8 cellular contexts compared by ENCODE assay signal in genomic region chr1:10528066-10529014, GRCh38. TPM values are rescaled to one million over a fixed set of nuclear protein-coding genes. Genes with fewer than 3 reads are reported as not detected.
DNase-seq lines count a peak whose midpoint lies in the region; ATAC-seq and TF ChIP-seq lines count a peak whose summit lies in the region.

No MANE protein-coding gene starts in this region.

- H3K4me3 Mint-ChIP-seq in stimulated activated naive B cell treated with anti-CD40 and anti-IgM and Interleukin-4, amounts not matched to agents 10 μg/mL and 1 μg/mL and 100 μg/mL, for 72 hours: no peak overlapping the region

- intact Hi-C loops in vagina (cut with DNase I): no loop called here

- H3K27ac ChIP-seq in iPS-20b (ENCODE audit: low read length) (no peak overlapping the region), vagina (no peak overlapping the region)

- H3K36me3 ChIP-seq in iPS-20b (ENCODE audit: insufficient read depth, low read depth, low read length) (no peaks in the 10 kb centered on the region), vagina (no peaks in the 10 kb centered on the region)

- TF ChIP-seq CTCF in astrocyte of the spinal cord (IDR thresholded peaks at IDR 0.05; ENCODE audit: low read depth, low read length) (no peak), vagina (IDR thresholded peaks at IDR 0.05) (no peak)

- TF ChIP-seq POLR2A in vagina (IDR thresholded peaks at IDR 0.05): no peak

- peaks cover 7 to 22% of the 10 kb centered on the region in 2 donors for H3K36me3 Mint-ChIP-seq in stimulated activated naive B cell treated with anti-CD40 and anti-IgM and Interleukin-4, amounts not matched to agents 10 μg/mL and 1 μg/mL and 100 μg/mL, for 72 hours

- peak overlapping the region; percentile 9; the same call in 1 of the 2 replicates for H3K9ac ChIP-seq in iPS-20b (ENCODE audit: low read depth, low read length)

- H3K4me1 ChIP-seq in iPS-20b (ENCODE audit: insufficient read depth, low read length) (peaks cover 50% of the 10 kb centered on the region), vagina (peaks cover 27% of the 10 kb centered on the region)

- H3K27me3 Mint-ChIP-seq in stimulated activated naive B cell treated with anti-CD40 and anti-IgM and Interleukin-4, amounts not matched to agents 10 μg/mL and 1 μg/mL and 100 μg/mL, for 72 hours: no peaks in the 10 kb centered on the region

- H3K4me3 ChIP-seq in astrocyte of the spinal cord (ENCODE audit: low read depth, low read length) (no peak overlapping the region), iPS-20b (ENCODE audit: low read length) (no peak overlapping the region), vagina (no peak overlapping the region)

- DNase-seq in HPDE6-E6E7 (ENCODE audit: extremely low spot score) (peak; percentile 79), astrocyte of the spinal cord (ENCODE audit: low read depth, low spot score) (peak; percentile 87), SIG-M5 treated with dmso at 0.1 percent for 504 hours (lab: John Stamatoyannopoulos, UW; ENCODE audit: unreplicated experiment) (no peak), vagina (ENCODE audit: extremely low spot score in 2 of 2) (no peak)
- DNase-seq in stimulated activated naive B cell treated with anti-CD40 and anti-IgM and Interleukin-4, amounts not matched to agents 10 μg/mL and 1 μg/mL and 100 μg/mL, for 72 hours: no peak
- DNase-seq in activated CD4-positive, CD25-positive, alpha-beta regulatory T cell (lab: John Stamatoyannopoulos, UW): no peak

- no peaks in the 10 kb centered on the region for H3K9me3 ChIP-seq in iPS-20b (ENCODE audit: insufficient read depth, low read depth, low read length)
- no peaks in the 10 kb centered on the region for H3K9me3 ChIP-seq in vagina

- H3K27me3 ChIP-seq in iPS-20b (ENCODE audit: insufficient read depth, low read length): no peaks in the 10 kb centered on the region
- no peaks in the 10 kb centered on the region for H3K27me3 ChIP-seq in vagina

- peaks cover 7 to 21% of the 10 kb centered on the region in 2 donors for H3K4me1 Mint-ChIP-seq in stimulated activated naive B cell treated with anti-CD40 and anti-IgM and Interleukin-4, amounts not matched to agents 10 μg/mL and 1 μg/mL and 100 μg/mL, for 72 hours

- in situ Hi-C loops in astrocyte of the spinal cord (cut with HindIII; ENCODE audit: low sequenced_read_pairs): no loop called here

- ATAC-seq in stimulated activated naive B cell treated with anti-CD40 and anti-IgM and Interleukin-4, amounts not matched to agents 10 μg/mL and 1 μg/mL and 100 μg/mL, for 72 hours (replicated peaks): no peak
- ATAC-seq in GM21737 (IDR thresholded peaks at IDR 0.05; ENCODE audit: unreplicated experiment): no peak

- H3K27ac Mint-ChIP-seq in stimulated activated naive B cell treated with anti-CD40 and anti-IgM and Interleukin-4, amounts not matched to agents 10 μg/mL and 1 μg/mL and 100 μg/mL, for 72 hours: peak overlapping the region; percentile 56

- H3K9me3 Mint-ChIP-seq in stimulated activated naive B cell treated with anti-CD40 and anti-IgM and Interleukin-4, amounts not matched to agents 10 μg/mL and 1 μg/mL and 100 μg/mL, for 72 hours: no peaks in the 10 kb centered on the region

RNA-seq across cellular contexts. Expression of gene PEX14, which starts 53.6 kb away (rescaled TPM):
- 21.6 TPM for total RNA-seq in vagina

RNA-seq across cellular contexts. Expression of gene DFFA, which starts 56.0 kb away (rescaled TPM):
- total RNA-seq in vagina: 16.2 TPM

Comparison
In these comparisons a context has a peak if more than half of its experiments do, and no peak if none do; other contexts are left out.
1. DNase-seq: peak in HPDE6-E6E7 (single experiment) and astrocyte of the spinal cord (single experiment); none in stimulated activated naive B cell treated with anti-CD40 and anti-IgM and Interleukin-4, amounts not matched to agents 10 μg/mL and 1 μg/mL and 100 μg/mL, for 72 hours (single experiment), SIG-M5 treated with dmso at 0.1 percent for 504 hours (single experiment), activated CD4-positive, CD25-positive, alpha-beta regulatory T cell (0 of 4) and vagina (0 of 2).